10 cellular contexts compared by ENCODE assay signal in genomic region chr19:575527-576506, GRCh38. TPM values are rescaled to one million over a fixed set of nuclear protein-coding genes. Genes with fewer than 3 reads are reported as not detected.
DNase-seq lines count a peak whose midpoint lies in the region; ATAC-seq and TF ChIP-seq lines count a peak whose summit lies in the region.
"Had no signal": no experiment of that assay in that cellular context is flagged by ENCODE, and none has a peak within 500 bp of the region (broad histone marks: within the 10 kb centered on the region; RNA-seq: fewer than 3 reads in every experiment).

No MANE protein-coding gene starts in this region.

- 63 to 67% methylated on average over 3 to 7 of the region's 38 CpGs for WGBS in esophagus squamous epithelium, 2 donors

- no peaks in the 10 kb centered on the region for H3K27me3 ChIP-seq in CD8-positive, alpha-beta T cell (ENCODE audit: insufficient read depth, low read length)
- no peaks in the 10 kb centered on the region for H3K27me3 ChIP-seq in esophagus squamous epithelium

- DNase-seq in CD8-positive, alpha-beta T cell, result no peak
- DNase-seq in RKO (ENCODE audit: low spot score) (peak; percentile 65), esophagus squamous epithelium (lab: John Stamatoyannopoulos, UW) (no peak), neural crest cell (ENCODE audit: low read depth, low spot score) (no peak), DMS79 (lab: John Stamatoyannopoulos, UW) (no peak), HuH-7 (ENCODE audit: low spot score) (no peak), GM20000 (ENCODE audit: low spot score) (no peak)
- DNase-seq: activated gamma-delta T cell treated with Interleukin-2 at 50 U/mL for 16 hours, NCI-H1092 treated with DMSO at 0.1 percent for 48 hours had no signal

- intact Hi-C loops in CD8-positive, alpha-beta T cell (cut with DNase I, micrococcal nuclease), result no loop called here
- intact Hi-C loops in esophagus squamous epithelium (cut with DNase I), result no loop called here

- peak overlapping the region; percentile 22 for H3K4me3 Mint-ChIP-seq in CD8-positive, alpha-beta T cell
- peak overlapping the region; percentile 49 for H3K4me3 Mint-ChIP-seq in neural crest cell

- no peak for TF ChIP-seq CTCF in CD8-positive, alpha-beta T cell (IDR thresholded peaks at IDR 0.05)
- TF ChIP-seq CTCF in esophagus squamous epithelium (IDR thresholded peaks at IDR 0.05) (no peak), neural crest cell (conservative IDR thresholded peaks at IDR 0.05) (no peak), GM20000 (IDR thresholded peaks at IDR 0.05; ENCODE audit: extremely low read depth, missing control alignments) (no peak)

- H3K4me1 Mint-ChIP-seq in CD8-positive, alpha-beta T cell (ENCODE audit: low read depth), result peaks cover 33% of the 10 kb centered on the region
- peaks cover 29% of the 10 kb centered on the region for H3K4me1 Mint-ChIP-seq in neural crest cell

- no peaks in the 10 kb centered on the region for H3K9me3 ChIP-seq in CD8-positive, alpha-beta T cell (ENCODE audit: low read length)
- H3K9me3 ChIP-seq in esophagus squamous epithelium, result no peaks in the 10 kb centered on the region

- ATAC-seq in CD8-positive, alpha-beta T cell, result no peak
- no peak for ATAC-seq in HG03175 (IDR thresholded peaks at IDR 0.05; ENCODE audit: unreplicated experiment)

- CTCF ChIA-PET in CD8-positive, alpha-beta T cell (lab: Charles Lee), result interaction anchor here (1.1 to 1.9 kb wide), 2 partner anchors 9 to 28 kb away, joined by 4 to 6 read pairs; no protein-coding TSS in a partner anchor

- H3K27me3 Mint-ChIP-seq in CD8-positive, alpha-beta T cell (ENCODE audit: low read depth), result no peaks in the 10 kb centered on the region
- peaks cover 10% of the 10 kb centered on the region for H3K27me3 Mint-ChIP-seq in neural crest cell (ENCODE audit: low read depth)

- peaks cover 26% of the 10 kb centered on the region for H3K4me1 ChIP-seq in CD8-positive, alpha-beta T cell (ENCODE audit: insufficient read depth, low read length)
- H3K4me1 ChIP-seq in esophagus squamous epithelium, result peaks cover 31 to 79% (median 47%) of the 10 kb centered on the region in 3 donors

- H3K27ac Mint-ChIP-seq in CD8-positive, alpha-beta T cell, result no peak overlapping the region
- H3K27ac Mint-ChIP-seq in neural crest cell (ENCODE audit: unreplicated experiment), result no peak overlapping the region

- no peak overlapping the region for H3K27ac ChIP-seq in CD8-positive, alpha-beta T cell (ENCODE audit: low read depth, low read length)
- peak overlapping the region in 3 of 4 donors; percentile 7 to 52 (median 50) for H3K27ac ChIP-seq in esophagus squamous epithelium

- no peaks in the 10 kb centered on the region for H3K9me3 Mint-ChIP-seq in CD8-positive, alpha-beta T cell
- no peaks in the 10 kb centered on the region for H3K9me3 Mint-ChIP-seq in neural crest cell

- POLR2A ChIA-PET in CD8-positive, alpha-beta T cell (lab: Charles Lee), result interaction anchor here (0.6 to 1.3 kb wide), 3 partner anchors 8 to 65 kb away, joined by 3 to 5 read pairs (median 3); partner anchors contain the start of gene CDC34

- H3K4me3 ChIP-seq in CD8-positive, alpha-beta T cell (ENCODE audit: low read depth, low read length), result no peak overlapping the region
- peak overlapping the region; percentile 8 to 57 (median 14) for H3K4me3 ChIP-seq in esophagus squamous epithelium

- TF ChIP-seq POLR2A in esophagus squamous epithelium (IDR thresholded peaks at IDR 0.05), result no peak

- peaks cover 8% of the 10 kb centered on the region for H3K36me3 ChIP-seq in CD8-positive, alpha-beta T cell (ENCODE audit: insufficient read depth, low read length)
- peaks cover 11 to 36% (median 14%) of the 10 kb centered on the region in 3 donors for H3K36me3 ChIP-seq in esophagus squamous epithelium

- H3K36me3 Mint-ChIP-seq in CD8-positive, alpha-beta T cell, result peaks cover 10% of the 10 kb centered on the region
- H3K36me3 Mint-ChIP-seq in neural crest cell (ENCODE audit: low read depth), result peaks cover 9% of the 10 kb centered on the region

RNA-seq across cellular contexts. Expression of gene BSG, which starts 3.4 kb away (rescaled TPM):
- 10 to 100 TPM; 76.2 to 81.2 TPM for total RNA-seq in CD8-positive, alpha-beta T cell
- 100 to 1,000 TPM; 182 to 408 (median 289) TPM for total RNA-seq in esophagus squamous epithelium
- 564 and 613 TPM in 2 replicates for total RNA-seq in neural crest cell

RNA-seq across cellular contexts. Expression of gene HCN2, which starts 13.9 kb away (rescaled TPM):
- total RNA-seq in CD8-positive, alpha-beta T cell, result under 1 TPM; 0.67 to 0.84 TPM
- total RNA-seq in esophagus squamous epithelium, result under 1 TPM in 3 of 4 donors, not detected in 1; 0.15 to 0.57 (median 0.29) TPM
- total RNA-seq in neural crest cell, result 0.71 and 0.84 TPM in 2 replicates

RNA-seq across cellular contexts. Expression of gene GZMM, which starts 32.0 kb away (rescaled TPM):
- 100 to 1,000 TPM; 117 to 119 TPM for total RNA-seq in CD8-positive, alpha-beta T cell
- total RNA-seq in esophagus squamous epithelium (under 1 TPM in 3 of 4 donors, not detected in 1; 0.48 to 0.95 (median 0.57) TPM), neural crest cell (not detected in 2 replicates)

RNA-seq across cellular contexts. Expression of gene CDC34, which starts 44.3 kb away (rescaled TPM):
- 10 to 100 TPM; 37.1 to 45.8 TPM for total RNA-seq in CD8-positive, alpha-beta T cell
- 10 to 100 TPM; 33.5 to 53.5 (median 34.5) TPM for total RNA-seq in esophagus squamous epithelium
- total RNA-seq in neural crest cell, result 106 and 111 TPM in 2 replicates

RNA-seq across cellular contexts. Expression of gene POLRMT, which starts 57.5 kb away (rescaled TPM):
- total RNA-seq in CD8-positive, alpha-beta T cell, result 10 to 100 TPM; 48.6 to 53.7 TPM
- total RNA-seq in esophagus squamous epithelium, result 10 to 100 TPM; 23.5 to 32.3 (median 25.0) TPM
- total RNA-seq in neural crest cell, result 69.7 and 71.1 TPM in 2 replicates

Comparison
In these comparisons a context has a peak if more than half of its experiments do, and no peak if none do; other contexts are left out.
1. RNA of gene GZMM, which starts 32.0 kb away (total RNA-seq): 117 to 119 TPM in CD8-positive, alpha-beta T cell; 0.48 to 0.95 TPM in esophagus squamous epithelium and not detected in neural crest cell; every median in the first group is over 10 times any median in the second.